In genomic region chr7:135977742-135978066, GRCh38 we compare ENCODE assay signal across 8 cellular contexts. TPM values are rescaled to one million over a fixed set of nuclear protein-coding genes. Genes with fewer than 3 reads are reported as not detected.
DNase-seq lines count a peak whose midpoint lies in the region; ATAC-seq and TF ChIP-seq lines count a peak whose summit lies in the region.

No MANE protein-coding gene starts in this region.

- peak overlapping the region; percentile 99 for H3K4me3 Mint-ChIP-seq in activated T-cell treated with anti-CD3 and anti-CD28 coated beads, Interleukin-2, amount 50 U/mL, for 24 hours

- no peak for DNase-seq in activated T-cell treated with anti-CD3 and anti-CD28 coated beads, Interleukin-2, amount 50 U/mL, for 24 hours
- no peak for DNase-seq in activated T-cell treated with anti-CD3 and anti-CD28 coated beads, Interleukin-2, amount 50 U/mL, for 48 hours
- no peak for DNase-seq in ascending aorta (ENCODE audit: low spot score in 2 of 2)
- no peak for DNase-seq in left lung
- DNase-seq in thyroid gland = no peak
- DNase-seq in NCI-H2196 treated with DMSO at 0.1 percent for 48 hours (lab: John Stamatoyannopoulos, UW; ENCODE audit: unreplicated experiment) = no peak
- no peak for DNase-seq in middle frontal gyrus (ENCODE audit: extremely low spot score, low spot score)

- no peaks in the 10 kb centered on the region for H3K27me3 Mint-ChIP-seq in activated T-cell treated with anti-CD3 and anti-CD28 coated beads, Interleukin-2, amount 50 U/mL, for 24 hours

- 33 to 61% methylated on average over 6 of the region's 6 CpGs for WGBS in thyroid gland, 2 donors

- H3K27ac ChIP-seq in ascending aorta (peak overlapping the region; percentile 81 to 84), left lung (peak overlapping the region; percentile 86 to 94), thyroid gland (peak overlapping the region in 2 of 3 donors; percentile 51 to 88)

- no peaks in the 10 kb centered on the region for H3K36me3 ChIP-seq in ascending aorta
- no peaks in the 10 kb centered on the region for H3K36me3 ChIP-seq in left lung
- no peaks in the 10 kb centered on the region for H3K36me3 ChIP-seq in thyroid gland

- H3K4me1 Mint-ChIP-seq in activated T-cell treated with anti-CD3 and anti-CD28 coated beads, Interleukin-2, amount 50 U/mL, for 24 hours (ENCODE audit: low read depth) = peaks cover 78% of the 10 kb centered on the region

- peaks cover 0 to 19% of the 10 kb centered on the region in 2 donors for H3K4me1 ChIP-seq in ascending aorta
- peaks cover 12 to 73% of the 10 kb centered on the region in 2 donors for H3K4me1 ChIP-seq in left lung
- H3K4me1 ChIP-seq in thyroid gland = peaks cover 19 to 32% of the 10 kb centered on the region in 2 donors

- peak overlapping the region; percentile 94 for H3K27ac Mint-ChIP-seq in activated T-cell treated with anti-CD3 and anti-CD28 coated beads, Interleukin-2, amount 50 U/mL, for 24 hours

- TF ChIP-seq CTCF in ascending aorta (IDR thresholded peaks at IDR 0.05) (no peak), left lung (IDR thresholded peaks at IDR 0.05) (no peak), thyroid gland (IDR thresholded peaks at IDR 0.05) (no peak)

- no peaks in the 10 kb centered on the region for H3K9me3 Mint-ChIP-seq in activated T-cell treated with anti-CD3 and anti-CD28 coated beads, Interleukin-2, amount 50 U/mL, for 24 hours

- H3K36me3 Mint-ChIP-seq in activated T-cell treated with anti-CD3 and anti-CD28 coated beads, Interleukin-2, amount 50 U/mL, for 24 hours (ENCODE audit: low read depth) = peaks cover 37% of the 10 kb centered on the region

- H3K4me3 ChIP-seq in ascending aorta = peak overlapping the region; percentile 85
- H3K4me3 ChIP-seq in left lung = peak overlapping the region; percentile 92 to 97
- H3K4me3 ChIP-seq in thyroid gland (replicated peaks in 1 of 3) = peak overlapping the region in 2 of 3 donors; percentile 86 to 91

- intact Hi-C loops in ascending aorta (cut with DNase I) (loop anchor here (1.0 to 5.0 kb wide), 4 partner anchors 230 to 1660 kb away; partner anchors contain the start of genes CNOT4, FAM180A, SLC35B4 and STMP1), left lung (cut with DNase I) (no loop called here), thyroid gland (cut with DNase I) (loop anchor here (10.0 kb wide), 1 partner anchor 313 kb away; the partner anchor contains the start of gene STMP1)

- H3K27me3 ChIP-seq in ascending aorta (no peaks in the 10 kb centered on the region), left lung (no peaks in the 10 kb centered on the region), thyroid gland (no peaks in the 10 kb centered on the region)

- TF ChIP-seq POLR2A in thyroid gland (IDR thresholded peaks at IDR 0.05) = no peak

- H3K9me3 ChIP-seq in ascending aorta (no peaks in the 10 kb centered on the region), left lung (no peaks in the 10 kb centered on the region), thyroid gland (no peaks in the 10 kb centered on the region)

- ATAC-seq in left lung = no peak
- ATAC-seq in HG03139 (IDR thresholded peaks at IDR 0.05; ENCODE audit: unreplicated experiment) = no peak

RNA-seq across cellular contexts. Expression of gene MTPN, which starts 0.5 kb away (rescaled TPM):
- total RNA-seq in ascending aorta = 43.5 TPM
- total RNA-seq in left lung = 100 to 1,000 TPM; 117 to 130 TPM
- total RNA-seq in thyroid gland = 100 to 1,000 TPM; 116 to 128 (median 125) TPM

Comparison
In these comparisons a context has a peak if more than half of its experiments do, and no peak if none do; other contexts are left out.
1. intact Hi-C loops: an anchor here in ascending aorta (1.0 to 5.0 kb wide) and thyroid gland (10.0 kb wide); none called in left lung.